1 cellular context compared by ENCODE assay signal in the genomic region with DNA sequence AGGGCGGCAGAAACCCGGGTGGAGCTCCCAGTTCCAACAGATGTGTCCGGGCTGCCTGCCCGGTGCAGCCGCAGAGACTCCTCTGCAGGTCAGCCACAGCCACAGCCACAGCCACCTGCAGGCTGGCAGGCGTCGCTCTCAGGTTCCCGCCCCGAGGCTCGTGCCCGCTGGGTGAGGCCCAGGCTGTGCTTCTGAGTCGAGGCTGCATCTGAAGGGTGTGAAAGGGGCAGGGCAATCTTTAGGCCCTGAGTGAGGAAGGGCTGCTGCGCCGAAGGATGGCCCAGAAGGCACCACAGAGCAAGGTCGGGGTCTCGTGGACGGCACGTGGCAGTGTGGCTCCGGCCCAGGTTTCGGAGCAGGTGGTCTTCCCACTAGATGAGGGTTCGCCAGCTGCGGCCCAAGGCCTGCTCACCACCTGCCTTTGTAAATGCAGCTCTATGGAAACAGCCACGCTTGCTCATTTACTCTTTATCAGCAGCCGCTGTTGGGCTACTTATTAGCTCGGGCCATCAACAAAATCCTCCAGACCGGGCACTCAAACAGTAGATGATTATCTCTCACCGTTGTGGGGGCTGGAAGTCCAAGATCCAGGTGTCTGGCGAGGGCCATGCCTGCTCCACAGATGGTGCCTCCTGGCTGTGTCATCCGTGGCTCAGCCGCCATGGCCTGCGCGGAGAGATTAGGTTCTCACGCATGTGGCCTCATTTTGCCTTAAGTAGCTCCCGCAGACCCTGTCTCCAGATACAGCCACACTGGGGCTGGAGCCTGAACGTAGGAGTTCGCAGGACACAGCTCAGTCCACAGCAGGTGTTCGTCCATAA.
TF ChIP-seq lines count a peak whose summit lies in the region.

No MANE protein-coding gene starts in this region.

TF ChIP-seq in HepG2, 621 proteins besides CTCF, POLR2A, EP300 and RAD21 (continued from another document and continues in another):
- TF ChIP-seq, protein P1, sequence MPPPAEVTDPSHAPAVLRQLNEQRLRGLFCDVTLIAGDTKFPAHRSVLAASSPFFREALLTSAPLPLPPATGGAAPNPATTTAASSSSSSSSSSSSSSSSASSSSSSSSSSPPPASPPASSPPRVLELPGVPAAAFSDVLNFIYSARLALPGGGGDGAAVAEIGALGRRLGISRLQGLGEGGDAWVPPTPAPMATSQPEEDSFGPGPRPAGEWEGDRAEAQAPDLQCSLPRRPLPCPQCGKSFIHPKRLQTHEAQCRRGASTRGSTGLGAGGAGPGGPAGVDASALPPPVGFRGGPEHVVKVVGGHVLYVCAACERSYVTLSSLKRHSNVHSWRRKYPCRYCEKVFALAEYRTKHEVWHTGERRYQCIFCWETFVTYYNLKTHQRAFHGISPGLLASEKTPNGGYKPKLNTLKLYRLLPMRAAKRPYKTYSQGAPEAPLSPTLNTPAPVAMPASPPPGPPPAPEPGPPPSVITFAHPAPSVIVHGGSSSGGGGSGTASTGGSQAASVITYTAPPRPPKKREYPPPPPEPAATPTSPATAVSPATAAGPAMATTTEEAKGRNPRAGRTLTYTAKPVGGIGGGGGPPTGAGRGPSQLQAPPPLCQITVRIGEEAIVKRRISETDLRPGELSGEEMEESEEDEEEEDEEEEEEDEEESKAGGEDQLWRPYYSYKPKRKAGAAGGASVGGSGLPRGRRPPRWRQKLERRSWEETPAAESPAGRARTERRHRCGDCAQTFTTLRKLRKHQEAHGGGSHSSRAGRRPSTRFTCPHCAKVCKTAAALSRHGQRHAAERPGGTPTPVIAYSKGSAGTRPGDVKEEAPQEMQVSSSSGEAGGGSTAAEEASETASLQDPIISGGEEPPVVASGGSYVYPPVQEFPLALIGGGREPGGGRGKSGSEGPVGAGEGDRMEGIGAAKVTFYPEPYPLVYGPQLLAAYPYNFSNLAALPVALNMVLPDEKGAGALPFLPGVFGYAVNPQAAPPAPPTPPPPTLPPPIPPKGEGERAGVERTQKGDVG (CRISPR knock-in tag; IDR thresholded peaks at IDR 0.05; ENCODE audit: borderline replicate concordance) = peak; percentile 72; the same call in 1 of the 2 replicates
- TF ChIP-seq ZEB1 (IDR thresholded peaks at IDR 0.05; ENCODE audit: insufficient replicate concordance, low read depth) = no peak
- no peak for TF ChIP-seq NFIB (CRISPR knock-in tag; IDR thresholded peaks at IDR 0.05; ENCODE audit: borderline replicate concordance)
- TF ChIP-seq ZNF713 (CRISPR knock-in tag; IDR thresholded peaks at IDR 0.05) = no peak
- TF ChIP-seq PPARG (CRISPR knock-in tag; conservative IDR thresholded peaks at IDR 0.05) = no peak
- no peak for TF ChIP-seq PCBP2 (optimal IDR thresholded peaks at IDR 0.05; ENCODE audit: low read depth, low read length, poor library complexity, severe bottlenecking)
- TF ChIP-seq ETV6 (CRISPR knock-in tag; conservative IDR thresholded peaks at IDR 0.05) = no peak
- no peak for TF ChIP-seq NFE2 (CRISPR knock-in tag; IDR thresholded peaks at IDR 0.05)
- TF ChIP-seq KMT2B (CRISPR knock-in tag; IDR thresholded peaks at IDR 0.05) = no peak
- no peak for TF ChIP-seq CBFB (CRISPR knock-in tag; IDR thresholded peaks at IDR 0.05)
- TF ChIP-seq, protein P2, sequence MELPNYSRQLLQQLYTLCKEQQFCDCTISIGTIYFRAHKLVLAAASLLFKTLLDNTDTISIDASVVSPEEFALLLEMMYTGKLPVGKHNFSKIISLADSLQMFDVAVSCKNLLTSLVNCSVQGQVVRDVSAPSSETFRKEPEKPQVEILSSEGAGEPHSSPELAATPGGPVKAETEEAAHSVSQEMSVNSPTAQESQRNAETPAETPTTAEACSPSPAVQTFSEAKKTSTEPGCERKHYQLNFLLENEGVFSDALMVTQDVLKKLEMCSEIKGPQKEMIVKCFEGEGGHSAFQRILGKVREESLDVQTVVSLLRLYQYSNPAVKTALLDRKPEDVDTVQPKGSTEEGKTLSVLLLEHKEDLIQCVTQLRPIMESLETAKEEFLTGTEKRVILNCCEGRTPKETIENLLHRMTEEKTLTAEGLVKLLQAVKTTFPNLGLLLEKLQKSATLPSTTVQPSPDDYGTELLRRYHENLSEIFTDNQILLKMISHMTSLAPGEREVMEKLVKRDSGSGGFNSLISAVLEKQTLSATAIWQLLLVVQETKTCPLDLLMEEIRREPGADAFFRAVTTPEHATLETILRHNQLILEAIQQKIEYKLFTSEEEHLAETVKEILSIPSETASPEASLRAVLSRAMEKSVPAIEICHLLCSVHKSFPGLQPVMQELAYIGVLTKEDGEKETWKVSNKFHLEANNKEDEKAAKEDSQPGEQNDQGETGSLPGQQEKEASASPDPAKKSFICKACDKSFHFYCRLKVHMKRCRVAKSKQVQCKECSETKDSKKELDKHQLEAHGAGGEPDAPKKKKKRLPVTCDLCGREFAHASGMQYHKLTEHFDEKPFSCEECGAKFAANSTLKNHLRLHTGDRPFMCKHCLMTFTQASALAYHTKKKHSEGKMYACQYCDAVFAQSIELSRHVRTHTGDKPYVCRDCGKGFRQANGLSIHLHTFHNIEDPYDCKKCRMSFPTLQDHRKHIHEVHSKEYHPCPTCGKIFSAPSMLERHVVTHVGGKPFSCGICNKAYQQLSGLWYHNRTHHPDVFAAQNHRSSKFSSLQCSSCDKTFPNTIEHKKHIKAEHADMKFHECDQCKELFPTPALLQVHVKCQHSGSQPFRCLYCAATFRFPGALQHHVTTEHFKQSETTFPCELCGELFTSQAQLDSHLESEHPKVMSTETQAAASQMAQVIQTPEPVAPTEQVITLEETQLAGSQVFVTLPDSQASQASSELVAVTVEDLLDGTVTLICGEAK (IDR thresholded peaks at IDR 0.05) = no peak
- TF ChIP-seq, protein P2 (CRISPR knock-in tag; IDR thresholded peaks at IDR 0.05) = no peak
- no peak for TF ChIP-seq ZNF850 (CRISPR knock-in tag; conservative IDR thresholded peaks at IDR 0.05)
- TF ChIP-seq, protein P3, sequence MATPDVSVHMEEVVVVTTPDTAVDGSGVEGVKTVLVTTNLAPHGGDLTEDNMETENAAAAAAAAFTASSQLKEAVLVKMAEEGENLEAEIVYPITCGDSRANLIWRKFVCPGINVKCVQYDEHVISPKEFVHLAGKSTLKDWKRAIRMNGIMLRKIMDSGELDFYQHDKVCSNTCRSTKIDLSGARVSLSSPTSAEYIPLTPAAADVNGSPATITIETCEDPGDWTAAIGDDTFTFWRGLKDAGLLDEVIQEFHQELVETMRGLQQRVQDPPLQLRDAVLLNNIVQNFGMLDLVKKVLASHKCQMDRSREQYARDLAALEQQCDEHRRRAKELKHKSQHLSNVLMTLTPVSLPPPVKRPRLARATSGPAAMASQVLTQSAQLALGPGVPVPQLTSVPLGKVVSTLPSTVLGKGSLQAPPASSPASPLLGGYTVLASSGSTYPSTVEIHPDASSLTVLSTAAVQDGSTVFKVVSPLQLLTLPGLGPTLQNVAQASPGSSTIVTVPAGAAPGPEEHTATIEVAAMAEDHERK (CRISPR knock-in tag; IDR thresholded peaks at IDR 0.05; ENCODE audit: low read depth) = no peak
- TF ChIP-seq KIAA2018 (CRISPR knock-in tag; IDR thresholded peaks at IDR 0.05; ENCODE audit: borderline replicate concordance) = no peak
- TF ChIP-seq, protein P4, sequence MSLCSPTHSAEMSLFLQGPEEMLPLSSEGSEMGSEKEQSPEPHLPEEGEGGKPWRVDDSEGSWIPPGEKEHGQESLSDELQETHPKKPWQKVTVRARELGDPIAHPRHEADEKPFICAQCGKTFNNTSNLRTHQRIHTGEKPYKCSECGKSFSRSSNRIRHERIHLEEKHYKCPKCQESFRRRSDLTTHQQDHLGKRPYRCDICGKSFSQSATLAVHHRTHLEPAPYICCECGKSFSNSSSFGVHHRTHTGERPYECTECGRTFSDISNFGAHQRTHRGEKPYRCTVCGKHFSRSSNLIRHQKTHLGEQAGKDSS (CRISPR knock-in tag; IDR thresholded peaks at IDR 0.05; ENCODE audit: borderline replicate concordance, low read depth) = 0 out of 2 replicates have a peak, but pooled peaks have one; percentile 45
- no peak for TF ChIP-seq TCF7 (IDR thresholded peaks at IDR 0.05; ENCODE audit: low read depth)
- no peak for TF ChIP-seq MTF2 (CRISPR knock-in tag; IDR thresholded peaks at IDR 0.05; ENCODE audit: borderline replicate concordance)
- TF ChIP-seq MYC (CRISPR knock-in tag; IDR thresholded peaks at IDR 0.05; ENCODE audit: borderline replicate concordance) = no peak; the same call in 1 of the 2 replicates
- peak; percentile 29; the same call in 1 of the 2 replicates for TF ChIP-seq MIXL1 (CRISPR knock-in tag; IDR thresholded peaks at IDR 0.05)
- TF ChIP-seq ZNF615 (CRISPR knock-in tag; IDR thresholded peaks at IDR 0.05; ENCODE audit: borderline replicate concordance) = no peak
- no peak for TF ChIP-seq SUZ12 (IDR thresholded peaks at IDR 0.05; ENCODE audit: low read depth, low read length)
- TF ChIP-seq HIVEP1 (CRISPR knock-in tag; IDR thresholded peaks at IDR 0.05) = no peak
- TF ChIP-seq ZNF761 (CRISPR knock-in tag; conservative IDR thresholded peaks at IDR 0.05) = no peak
- no peak for TF ChIP-seq SPEN (CRISPR knock-in tag; IDR thresholded peaks at IDR 0.05; ENCODE audit: low read depth)
- no peak for TF ChIP-seq ZNF441 (CRISPR knock-in tag; IDR thresholded peaks at IDR 0.05; ENCODE audit: borderline replicate concordance)
- no peak for TF ChIP-seq MXD4 (CRISPR knock-in tag; IDR thresholded peaks at IDR 0.05)
- no peak for TF ChIP-seq JDP2 (CRISPR knock-in tag; IDR thresholded peaks at IDR 0.05; ENCODE audit: borderline replicate concordance)
- no peak for TF ChIP-seq ZNF556 (CRISPR knock-in tag; IDR thresholded peaks at IDR 0.05; ENCODE audit: borderline replicate concordance)
